In genomic region chr15:68114840-68115239, GRCh38 we compare ENCODE assay signal across 10 cellular contexts.
A peak's percentile ranks its signal among the peaks of the same experiment; 100 is the strongest.
DNase-seq lines count a peak whose midpoint lies in the region; ATAC-seq and TF ChIP-seq lines count a peak whose summit lies in the region.
"Had no signal": no experiment of that assay in that cellular context is flagged by ENCODE, and none has a peak within 500 bp of the region (broad histone marks: within the 10 kb centered on the region; RNA-seq: fewer than 3 reads in every experiment).

No MANE protein-coding gene starts in this region.

- H3K27ac ChIP-seq in DND-41 (ENCODE audit: low read length) = no peak overlapping the region
- peak overlapping the region; percentile 42 to 71 (median 52) for H3K27ac ChIP-seq in gastrocnemius medialis

- no peak overlapping the region for H2AFZ ChIP-seq in DND-41 (ENCODE audit: low read depth, low read length)

- H3K36me3 ChIP-seq in DND-41 (ENCODE audit: insufficient read depth, low read length) (no peaks in the 10 kb centered on the region), gastrocnemius medialis (no peaks in the 10 kb centered on the region)
- H3K36me3 ChIP-seq: brain microvascular endothelial cell, tibial nerve had no signal

- peaks cover 91% of the 10 kb centered on the region for H3K79me2 ChIP-seq in DND-41 (ENCODE audit: insufficient read depth, low read length)

- no peak overlapping the region for H3K9ac ChIP-seq in DND-41 (ENCODE audit: low read depth, low read length)

- no peaks in the 10 kb centered on the region for H3K9me3 ChIP-seq in DND-41 (ENCODE audit: insufficient read depth, low read length, severe bottlenecking)
- no peaks in the 10 kb centered on the region for H3K9me3 ChIP-seq in gastrocnemius medialis
- H3K9me3 ChIP-seq: tibial nerve had no signal

- no peak for DNase-seq in DND-41
- DNase-seq in OCI-M1 (lab: John Stamatoyannopoulos, UW) = peak; percentile 28
- DNase-seq in effector memory CD8-positive, alpha-beta T cell = no peak
- no peak for DNase-seq in gastrocnemius medialis
- no peak for DNase-seq in MV-4-11 (lab: John Stamatoyannopoulos, UW)
- no peak for DNase-seq in NCI-H2029 treated with DMSO at 0.1 percent for 48 hours (lab: John Stamatoyannopoulos, UW)
- DNase-seq: brain microvascular endothelial cell, NCI-H2171 had no signal

- H3K4me3 ChIP-seq in DND-41 (ENCODE audit: low read depth in 1 of 2, low read length in 2 of 2) (no peak overlapping the region; a peak in 1 of 4 replicates), gastrocnemius medialis (peak overlapping the region; percentile 8 to 57 (median 45))

- H3K4me1 ChIP-seq in DND-41 (ENCODE audit: insufficient read depth, low read length) (peaks cover 25% of the 10 kb centered on the region), gastrocnemius medialis (peaks cover 36 to 42% of the 10 kb centered on the region in 2 donors)

- peaks cover 21% of the 10 kb centered on the region for H4K20me1 ChIP-seq in DND-41 (ENCODE audit: insufficient read depth, low read length)

- H3K4me2 ChIP-seq in DND-41 (ENCODE audit: insufficient read depth, low read length) = peak overlapping the region; percentile 59

- in situ Hi-C loops in gastrocnemius medialis (cut with MboI; ENCODE audit: low sequenced_read_pairs in 4 of 4) = no loop called here

- TF ChIP-seq CTCF in DND-41 (IDR thresholded peaks at IDR 0.05; ENCODE audit: borderline replicate concordance, extremely low read depth, low read length, poor library complexity, severe bottlenecking) (no peak), gastrocnemius medialis (IDR thresholded peaks at IDR 0.05 in 4 of 5, conservative IDR thresholded peaks at IDR 0.05 in 1 of 5) (no peak)

- ATAC-seq in DND-41 (ENCODE audit: insufficient read depth, low read depth) = no peak
- ATAC-seq in effector memory CD8-positive, alpha-beta T cell (replicated peaks) = no peak
- ATAC-seq in gastrocnemius medialis = no peak
- no peak for ATAC-seq in GM19395 (IDR thresholded peaks at IDR 0.05; ENCODE audit: unreplicated experiment)

- H3K27ac Mint-ChIP-seq in effector memory CD8-positive, alpha-beta T cell = peak overlapping the region; percentile 56 to 61

- H3K27me3 Mint-ChIP-seq in effector memory CD8-positive, alpha-beta T cell = no peaks in the 10 kb centered on the region

- no peak for TF ChIP-seq POLR2A in gastrocnemius medialis (IDR thresholded peaks at IDR 0.05)

- H3K4me1 Mint-ChIP-seq in effector memory CD8-positive, alpha-beta T cell (ENCODE audit: low read depth in 2 of 2) = peaks cover 47 to 64% of the 10 kb centered on the region in 2 donors

- intact Hi-C loops in gastrocnemius medialis (cut with DNase I; ENCODE audit: low total_unique reads) = loop anchor here (10.0 kb wide), 1 partner anchor 60 kb away; the partner anchor contains the start of gene PIAS1

- peak overlapping the region; percentile 64 to 71 for H3K4me3 Mint-ChIP-seq in effector memory CD8-positive, alpha-beta T cell

- H3K27me3 ChIP-seq in DND-41 (ENCODE audit: insufficient read depth, low read length, poor library complexity) (no peaks in the 10 kb centered on the region), gastrocnemius medialis (no peaks in the 10 kb centered on the region)
- H3K27me3 ChIP-seq: brain microvascular endothelial cell, tibial nerve had no signal

- H3K9me3 Mint-ChIP-seq in effector memory CD8-positive, alpha-beta T cell = no peaks in the 10 kb centered on the region

- no peaks in the 10 kb centered on the region for H3K36me3 Mint-ChIP-seq in effector memory CD8-positive, alpha-beta T cell (ENCODE audit: insufficient read depth)

Comparison
In these comparisons a context has a peak if more than half of its experiments do, and no peak if none do; other contexts are left out.
1. H3K4me3 ChIP-seq: peak in gastrocnemius medialis (4 of 4); none in DND-41 (0 of 2).